ENCODE assay signal across 26 cellular contexts in genomic region chr10:120121768-120122167, GRCh38.
"Had no signal": no experiment of that assay in that cellular context is flagged by ENCODE, and none has a peak within 500 bp of the region (broad histone marks: within the 10 kb centered on the region; RNA-seq: fewer than 3 reads in every experiment).

No MANE protein-coding gene starts in this region.

- H3K27ac ChIP-seq: left ventricle myocardium inferior, pancreas, prostate gland, sigmoid colon, spleen, stomach, testis, thyroid gland, transverse colon, upper lobe of left lung, vagina had no signal

- H3K4me1 Mint-ChIP-seq: memory B cell; naive thymus-derived CD8-positive, alpha-beta T cell; neural crest cell; stimulated activated naive B cell treated with anti-CD40 and anti-IgM and Interleukin-4, amounts not matched to agents 10 μg/mL and 1 μg/mL and 100 μg/mL, for 72 hours had no signal

- ATAC-seq: naive thymus-derived CD8-positive, alpha-beta T cell; pancreas; right cardiac atrium; stimulated activated naive B cell treated with anti-CD40 and anti-IgM and Interleukin-4, amounts not matched to agents 10 μg/mL and 1 μg/mL and 100 μg/mL, for 72 hours; stimulated activated naive CD8-positive, alpha-beta T cell treated with anti-CD3 and anti-CD28 coated beads, Interleukin-15, Interleukin-2, amounts not matched to agents 100 U/mL and 50 U/mL, for 24 hours had no signal

- H3K27ac Mint-ChIP-seq: memory B cell; naive thymus-derived CD8-positive, alpha-beta T cell; nephron; stimulated activated naive B cell treated with anti-CD40 and anti-IgM and Interleukin-4, amounts not matched to agents 10 μg/mL and 1 μg/mL and 100 μg/mL, for 72 hours had no signal

- H3K9me3 ChIP-seq: left ventricle myocardium inferior, pancreas, prostate gland, sigmoid colon, stomach, testis, thyroid gland, transverse colon, upper lobe of left lung, vagina had no signal

- H3K36me3 ChIP-seq: left ventricle myocardium inferior, pancreas, prostate gland, sigmoid colon, spleen, stomach, thyroid gland, transverse colon, upper lobe of left lung, vagina had no signal

- H3K4me3 ChIP-seq: left ventricle myocardium inferior, lung, pancreas, prostate gland, sigmoid colon, spleen, stomach, testis, thyroid gland, transverse colon, upper lobe of left lung, vagina had no signal

- H3K27me3 ChIP-seq: stomach, testis, thyroid gland, transverse colon, upper lobe of left lung, vagina had no signal

- H3K36me3 Mint-ChIP-seq: memory B cell; stimulated activated naive B cell treated with anti-CD40 and anti-IgM and Interleukin-4, amounts not matched to agents 10 μg/mL and 1 μg/mL and 100 μg/mL, for 72 hours had no signal

- H3K4me1 ChIP-seq: left ventricle myocardium inferior, pancreas, prostate gland, sigmoid colon, spleen, stomach, testis, thyroid gland, transverse colon, upper lobe of left lung, vagina had no signal

- H3K4me3 Mint-ChIP-seq: memory B cell; naive thymus-derived CD8-positive, alpha-beta T cell; nephron; neural crest cell; stimulated activated naive B cell treated with anti-CD40 and anti-IgM and Interleukin-4, amounts not matched to agents 10 μg/mL and 1 μg/mL and 100 μg/mL, for 72 hours had no signal

- DNase-seq: hypothalamus; islet precursor cell; left ventricle myocardium inferior; naive thymus-derived CD8-positive, alpha-beta T cell; nucleus accumbens; pancreas; posterior cingulate gyrus; retina; right cardiac atrium; sigmoid colon; small intestine; spleen; stimulated activated CD4-positive, alpha-beta T cell treated with anti-CD3 and anti-CD28 coated beads, Interleukin-4, amount 100 ng/mL, for 24 hours; stimulated activated naive B cell treated with anti-CD40 and anti-IgM and Interleukin-4, amounts not matched to agents 10 μg/mL and 1 μg/mL and 100 μg/mL, for 72 hours; stimulated activated naive CD8-positive, alpha-beta T cell treated with anti-CD3 and anti-CD28 coated beads, Interleukin-15, Interleukin-2, amounts not matched to agents 100 U/mL and 50 U/mL, for 24 hours; stomach; testis; thyroid gland; transverse colon; upper lobe of left lung had no signal
